In genomic region chr1:27569506-27570382, GRCh38 we compare ENCODE assay signal across 10 cellular contexts. TPM values are rescaled to one million over a fixed set of nuclear protein-coding genes. Genes with fewer than 3 reads are reported as not detected.
DNase-seq lines count a peak whose midpoint lies in the region; ATAC-seq and TF ChIP-seq lines count a peak whose summit lies in the region.
"Had no signal": no experiment of that assay in that cellular context is flagged by ENCODE, and none has a peak within 500 bp of the region (broad histone marks: within the 10 kb centered on the region; RNA-seq: fewer than 3 reads in every experiment).

No MANE protein-coding gene starts in this region.

- H3K36me3 Mint-ChIP-seq in CD4-positive, CD25-positive, alpha-beta regulatory T cell = no peaks in the 10 kb centered on the region

- peak overlapping the region; percentile 16 to 91 (median 72) for H3K27ac Mint-ChIP-seq in CD4-positive, CD25-positive, alpha-beta regulatory T cell

- ATAC-seq in CD4-positive, CD25-positive, alpha-beta regulatory T cell (ENCODE audit: low read depth in 2 of 2) = no peak
- ATAC-seq in HG02588 (IDR thresholded peaks at IDR 0.05; ENCODE audit: unreplicated experiment) (no peak), GM19463 (IDR thresholded peaks at IDR 0.05; ENCODE audit: unreplicated experiment) (no peak), GM19395 (IDR thresholded peaks at IDR 0.05; ENCODE audit: unreplicated experiment) (no peak)

- peaks cover 20% of the 10 kb centered on the region for H3K4me1 ChIP-seq in CD4-positive, CD25-positive, alpha-beta regulatory T cell (ENCODE audit: control insufficient read depth, insufficient read depth, low read length, poor library complexity, severe bottlenecking)
- H3K4me1 ChIP-seq in Peyer's patch (peaks cover 0 to 79% (median 8%) of the 10 kb centered on the region in 4 donors), esophagus (ENCODE audit: control insufficient read depth in 2 of 2, insufficient read depth in 2 of 2, low read length in 1 of 2) (peaks cover 36 to 83% of the 10 kb centered on the region in 2 donors), neutrophil (ENCODE audit: control insufficient read depth in 1 of 2, insufficient read depth in 1 of 2, low read depth in 1 of 2, low read length in 1 of 2) (peaks cover 11 to 17% of the 10 kb centered on the region in 2 experiments)

- peaks cover 4% of the 10 kb centered on the region for H3K27me3 Mint-ChIP-seq in CD4-positive, CD25-positive, alpha-beta regulatory T cell

- H3K4me1 Mint-ChIP-seq in CD4-positive, CD25-positive, alpha-beta regulatory T cell = peaks cover 0 to 58% (median 24%) of the 10 kb centered on the region in 4 donors

- no peaks in the 10 kb centered on the region for H3K9me3 ChIP-seq in CD4-positive, CD25-positive, alpha-beta regulatory T cell (ENCODE audit: control insufficient read depth in 2 of 2, low read length in 2 of 2)
- H3K9me3 ChIP-seq in Peyer's patch (no peaks in the 10 kb centered on the region), esophagus (ENCODE audit: control insufficient read depth in 2 of 2, insufficient read depth in 1 of 2, low read depth in 1 of 2, low read length in 1 of 2) (no peaks in the 10 kb centered on the region), neutrophil (no peaks in the 10 kb centered on the region)

- H3K4me3 ChIP-seq in CD4-positive, CD25-positive, alpha-beta regulatory T cell (ENCODE audit: low read depth, low read length) = no peak overlapping the region
- H3K4me3 ChIP-seq in Peyer's patch (no peak overlapping the region), esophagus (ENCODE audit: low read depth in 1 of 2, low read length in 2 of 2) (no peak overlapping the region), neutrophil (ENCODE audit: low read depth in 1 of 2, low read length in 1 of 2) (no peak overlapping the region)

- no peak for TF ChIP-seq POLR2A in Peyer's patch (IDR thresholded peaks at IDR 0.05)

- no peak for DNase-seq in CD4-positive, CD25-positive, alpha-beta regulatory T cell
- no peak for DNase-seq in Peyer's patch
- no peak for DNase-seq in HuH-7.5 (ENCODE audit: low spot score)
- DNase-seq: activated effector memory CD4-positive, alpha-beta T cell treated with Interleukin-2 at 50 U/mL for 16 hours; stimulated activated CD4-positive, alpha-beta T cell treated with anti-CD3 and anti-CD28 coated beads, Interleukin-4, amount 100 ng/mL, for 24 hours had no signal

- 57 to 63% methylated on average over 15 of the region's 15 CpGs for WGBS in esophagus, 2 donors

- H3K9me3 Mint-ChIP-seq in CD4-positive, CD25-positive, alpha-beta regulatory T cell = peaks cover 0 to 1% (median 0%) of the 10 kb centered on the region in 7 donors

- H3K27me3 ChIP-seq in CD4-positive, CD25-positive, alpha-beta regulatory T cell (ENCODE audit: control insufficient read depth, insufficient read depth, low read length) = no peaks in the 10 kb centered on the region
- H3K27me3 ChIP-seq in Peyer's patch (no peaks in the 10 kb centered on the region), esophagus (ENCODE audit: control insufficient read depth in 1 of 2, insufficient read depth in 2 of 2, low read length in 2 of 2) (no peaks in the 10 kb centered on the region), neutrophil (peaks cover 34% of the 10 kb centered on the region)

- peak overlapping the region; percentile 35 to 84 (median 66) for H3K4me3 Mint-ChIP-seq in CD4-positive, CD25-positive, alpha-beta regulatory T cell

- H3K36me3 ChIP-seq in CD4-positive, CD25-positive, alpha-beta regulatory T cell (ENCODE audit: control insufficient read depth, insufficient read depth, low read length) = no peaks in the 10 kb centered on the region
- H3K36me3 ChIP-seq in Peyer's patch = no peaks in the 10 kb centered on the region
- peaks cover 0 to 9% of the 10 kb centered on the region in 2 donors for H3K36me3 ChIP-seq in esophagus (ENCODE audit: control insufficient read depth in 2 of 2, insufficient read depth in 2 of 2, low read length in 1 of 2)
- no peaks in the 10 kb centered on the region for H3K36me3 ChIP-seq in neutrophil

- TF ChIP-seq CTCF in Peyer's patch (IDR thresholded peaks at IDR 0.05) (no peak), neutrophil (IDR thresholded peaks at IDR 0.05) (no peak)

- peak overlapping the region; percentile 80 for H3K27ac ChIP-seq in CD4-positive, CD25-positive, alpha-beta regulatory T cell (ENCODE audit: insufficient read depth, low read length, poor library complexity, severe bottlenecking)
- H3K27ac ChIP-seq in Peyer's patch = peak overlapping the region; percentile 63 to 70 (median 69)
- peak overlapping the region; percentile 93 to 94 for H3K27ac ChIP-seq in esophagus (ENCODE audit: low read depth in 2 of 2, low read length in 1 of 2)
- H3K27ac ChIP-seq in neutrophil = peak overlapping the region; percentile 48

RNA-seq across cellular contexts. Expression of gene AHDC1, which starts 34.2 kb away (rescaled TPM):
- total RNA-seq in CD4-positive, CD25-positive, alpha-beta regulatory T cell = 26.2 TPM
- 1 to 10 TPM in 1 of 4 donors, under 1 TPM in 3; 0.07 to 1.4 (median 0.50) TPM for polyA plus RNA-seq in CD4-positive, CD25-positive, alpha-beta regulatory T cell
- total RNA-seq in Peyer's patch = 10 to 100 TPM in 3 of 4 donors, 1 to 10 TPM in 1; 7.0 to 21.5 (median 12.0) TPM
- polyA plus RNA-seq in esophagus = 10 to 100 TPM; 24.7 to 58.4 TPM
